Comparison of ENCODE assay signal across 20 cellular contexts in the genomic region with DNA sequence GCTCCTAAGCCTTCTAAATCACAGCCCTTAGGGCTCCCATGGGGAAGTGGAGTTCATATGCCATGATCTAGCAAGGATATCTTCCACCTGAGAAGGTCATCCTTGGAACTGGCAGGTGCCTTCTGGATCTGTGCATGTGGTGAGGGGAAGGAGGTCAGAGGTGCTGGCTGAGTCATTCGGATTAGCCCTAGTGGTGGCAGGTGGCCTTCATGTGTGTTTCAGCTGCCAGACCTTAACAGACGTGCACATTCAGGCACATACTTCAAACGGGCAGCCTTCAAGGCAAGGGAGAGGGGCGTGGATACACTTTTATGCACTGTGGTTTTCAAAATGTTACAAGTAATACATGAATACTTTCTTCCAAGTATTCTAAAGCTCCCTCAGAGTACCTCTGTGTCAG. TPM values are rescaled to one million over a fixed set of nuclear protein-coding genes. Genes with fewer than 3 reads are reported as not detected.
A peak's percentile ranks its signal among the peaks of the same experiment; 100 is the strongest.
DNase-seq lines count a peak whose midpoint lies in the region; TF ChIP-seq lines count a peak whose summit lies in the region.
"Had no signal": no experiment of that assay in that cellular context is flagged by ENCODE, and none has a peak within 500 bp of the region (broad histone marks: within the 10 kb centered on the region; RNA-seq: fewer than 3 reads in every experiment).

No MANE protein-coding gene starts in this region.

- H3K27ac ChIP-seq in BLaER1 treated with 17β-estradiol and CSF1 and Interleukin-3, amounts not matched to agents 10 nM and 100 nM = no peak overlapping the region
- H3K27ac ChIP-seq in adrenal gland = no peak overlapping the region
- no peak overlapping the region for H3K27ac ChIP-seq in neural progenitor cell
- H3K27ac ChIP-seq: HL-60 had no signal

- no peaks in the 10 kb centered on the region for H3K36me3 ChIP-seq in BLaER1 treated with 17β-estradiol and CSF1 and Interleukin-3, amounts not matched to agents 10 nM and 100 nM
- H3K36me3 ChIP-seq in adrenal gland (replicated peaks in 1 of 2) = no peaks in the 10 kb centered on the region
- no peaks in the 10 kb centered on the region for H3K36me3 ChIP-seq in neural progenitor cell

- no peaks in the 10 kb centered on the region for H4K20me1 ChIP-seq in BLaER1 treated with 17β-estradiol and CSF1 and Interleukin-3, amounts not matched to agents 10 nM and 100 nM
- no peaks in the 10 kb centered on the region for H4K20me1 ChIP-seq in neural progenitor cell (ENCODE audit: low read depth)

- H2AFZ ChIP-seq in neural progenitor cell (replicated peaks) = no peak overlapping the region

- TF ChIP-seq CTCF in adrenal gland (IDR thresholded peaks at IDR 0.05) = no peak
- TF ChIP-seq CTCF in neural progenitor cell (IDR thresholded peaks at IDR 0.05) = no peak

- H3K9me3 Mint-ChIP-seq in neural progenitor cell = no peaks in the 10 kb centered on the region
- H3K9me3 Mint-ChIP-seq: T-cell had no signal

- peak; percentile 86 for DNase-seq in DMS53 (lab: John Stamatoyannopoulos, UW)
- peak; percentile 6 for DNase-seq in Jurkat, Clone E6-1 (ENCODE audit: low read depth, low spot score)
- DNase-seq in adrenal gland = peak in 4 of 7 donors; percentile 26 to 36 (median 31)
- DNase-seq in glomerular visceral epithelial cell (ENCODE audit: extremely low spot score) = no peak
- no peak for DNase-seq in NOMO-1 treated with DMSO at 0.1 percent for 48 hours (lab: John Stamatoyannopoulos, UW; ENCODE audit: unreplicated experiment)
- DNase-seq in neural progenitor cell (ENCODE audit: low spot score) = no peak
- DNase-seq: ACHN, COR-L47, H7, MM.1S, NCI-H1092 treated with DMSO at 0.1 percent for 48 hours, NCI-H1694 treated with DMSO at 0.1 percent for 48 hours, NCI-H748 treated with DMSO at 0.1 percent for 48 hours, SK-N-SH, T-cell, T1000 had no signal

- H3K27me3 ChIP-seq in BLaER1 treated with 17β-estradiol and CSF1 and Interleukin-3, amounts not matched to agents 10 nM and 100 nM = no peaks in the 10 kb centered on the region
- no peaks in the 10 kb centered on the region for H3K27me3 ChIP-seq in adrenal gland
- no peaks in the 10 kb centered on the region for H3K27me3 ChIP-seq in neural progenitor cell

- no peak overlapping the region for H3K4me3 Mint-ChIP-seq in neural progenitor cell
- H3K4me3 Mint-ChIP-seq: CD14-positive monocyte, IgD-negative memory B cell, T-cell had no signal

- H3F3A ChIP-seq in neural progenitor cell (ENCODE audit: low read depth) = no peaks in the 10 kb centered on the region

- 22 to 67% (median 43%) methylated on average over 4 of the region's 4 CpGs for WGBS in adrenal gland, 4 donors

- H3K4me2 ChIP-seq in BLaER1 treated with 17β-estradiol and CSF1 and Interleukin-3, amounts not matched to agents 10 nM and 100 nM = peak overlapping the region in 10 of 11 experiments; percentile 24 to 71 (median 54); a peak in 19 of 22 replicates
- H3K4me2 ChIP-seq in neural progenitor cell = no peak overlapping the region
- H3K4me2 ChIP-seq: SK-N-SH had no signal

- intact Hi-C loops in adrenal gland (cut with DNase I) = no loop called here

- H3K79me2 ChIP-seq in neural progenitor cell (ENCODE audit: low read depth) = no peaks in the 10 kb centered on the region

- H3K27me3 Mint-ChIP-seq in neural progenitor cell (ENCODE audit: insufficient read depth, low read depth) = peaks cover 3% of the 10 kb centered on the region

- H3K9ac ChIP-seq in BLaER1 treated with 17β-estradiol and CSF1 and Interleukin-3, amounts not matched to agents 10 nM and 100 nM = no peak overlapping the region
- H3K9ac ChIP-seq in neural progenitor cell = no peak overlapping the region
- H3K9ac ChIP-seq: SK-N-SH had no signal

- no peak overlapping the region for H3K27ac Mint-ChIP-seq in neural progenitor cell
- H3K27ac Mint-ChIP-seq: CD14-positive monocyte, IgD-negative memory B cell, T-cell had no signal

- no peaks in the 10 kb centered on the region for H3K9me3 ChIP-seq in BLaER1 treated with 17β-estradiol and CSF1 and Interleukin-3, amounts not matched to agents 10 nM and 100 nM (replicated peaks in 1 of 11)
- H3K9me3 ChIP-seq in adrenal gland (replicated peaks in 1 of 3) (no peaks in the 10 kb centered on the region), neural progenitor cell (ENCODE audit: low read depth) (no peaks in the 10 kb centered on the region)
- H3K9me3 ChIP-seq: SK-N-SH had no signal

- no peak overlapping the region for H3K4me3 ChIP-seq in BLaER1 treated with 17β-estradiol and CSF1 and Interleukin-3, amounts not matched to agents 10 nM and 100 nM
- no peak overlapping the region for H3K4me3 ChIP-seq in Jurkat, Clone E6-1 (ENCODE audit: low read length)
- H3K4me3 ChIP-seq in adrenal gland (no peak overlapping the region), neural progenitor cell (no peak overlapping the region)

- no peak for TF ChIP-seq POLR2A in adrenal gland (IDR thresholded peaks at IDR 0.05)

- H3K4me1 Mint-ChIP-seq in neural progenitor cell = no peaks in the 10 kb centered on the region
- H3K4me1 Mint-ChIP-seq: CD14-positive monocyte, T-cell had no signal

- H3K36me3 Mint-ChIP-seq in neural progenitor cell = no peaks in the 10 kb centered on the region
- H3K36me3 Mint-ChIP-seq: CD14-positive monocyte, T-cell had no signal

- peaks cover 0 to 17% (median 10%) of the 10 kb centered on the region in 10 experiments; a peak in 15 of 20 replicates for H3K4me1 ChIP-seq in BLaER1 treated with 17β-estradiol and CSF1 and Interleukin-3, amounts not matched to agents 10 nM and 100 nM
- H3K4me1 ChIP-seq in adrenal gland (replicated peaks in 1 of 2) (peaks cover 0 to 6% of the 10 kb centered on the region in 2 donors), neural progenitor cell (peaks cover 3% of the 10 kb centered on the region)

RNA-seq across cellular contexts. Expression of gene BMP6, which starts 51.2 kb away (rescaled TPM):
- 0.31 TPM for polyA plus RNA-seq in Jurkat, Clone E6-1 (2012; ENCODE audit: insufficient read depth, insufficient read length)
- total RNA-seq in adrenal gland (1 to 10 TPM; 1.7 to 6.3 (median 4.5) TPM), neural progenitor cell (ENCODE audit: low replicate concordance) (0.37 and 0.41 TPM in 2 replicates)
- 1 to 10 TPM; 1.4 to 3.4 (median 2.6) TPM for polyA plus RNA-seq in adrenal gland
- polyA plus RNA-seq: CD14-positive monocyte, SK-N-SH had no signal

Comparison
In these comparisons a context has a peak if more than half of its experiments do, and no peak if none do; other contexts are left out.
1. DNase-seq: peak in DMS53 (single experiment), Jurkat, Clone E6-1 (single experiment) and adrenal gland (4 of 7); none in glomerular visceral epithelial cell (single experiment), NOMO-1 treated with DMSO at 0.1 percent for 48 hours (single experiment) and neural progenitor cell (single experiment).